ENCODE assay signal across 14 cellular contexts in the genomic region with DNA sequence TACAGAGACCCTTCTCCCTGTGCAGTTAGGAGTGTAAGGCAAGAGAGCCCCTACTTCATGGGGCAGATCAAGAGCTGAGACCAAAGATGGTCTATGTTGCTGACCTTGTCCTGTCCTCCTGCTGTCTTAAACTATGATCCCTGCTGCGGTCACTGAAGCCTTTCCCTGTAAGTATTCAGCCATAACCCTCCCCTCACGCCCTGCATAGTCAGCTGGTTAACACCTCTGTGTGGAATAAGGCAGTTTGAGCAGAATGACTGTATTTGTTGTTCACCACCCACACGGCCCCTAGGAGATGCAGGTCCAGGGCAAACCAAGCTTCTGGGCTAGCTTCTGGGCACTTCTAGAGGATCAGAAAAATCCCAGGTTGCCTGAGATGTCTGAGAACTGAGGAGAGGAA. TPM values are rescaled to one million over a fixed set of nuclear protein-coding genes. Genes with fewer than 3 reads are reported as not detected.
A peak's percentile ranks its signal among the peaks of the same experiment; 100 is the strongest.
DNase-seq lines count a peak whose midpoint lies in the region; ATAC-seq, FAIRE-seq and TF ChIP-seq lines count a peak whose summit lies in the region.
"Had no signal": no experiment of that assay in that cellular context is flagged by ENCODE, and none has a peak within 500 bp of the region (broad histone marks: within the 10 kb centered on the region; RNA-seq: fewer than 3 reads in every experiment).

No MANE protein-coding gene starts in this region.

- dilution Hi-C loops in IMR-90 (cut with HindIII; ENCODE audit: low sequenced_read_pairs, unreplicated experiment) = loop anchor here (25.0 kb wide), 1 partner anchor 138 kb away; no protein-coding TSS in a partner anchor

- no peak overlapping the region for H3K18ac ChIP-seq in IMR-90 (ENCODE audit: low read depth, low read length)

- H2BK5ac ChIP-seq in IMR-90 (ENCODE audit: low read depth, low read length, poor library complexity, severe bottlenecking) = no peak overlapping the region

- intact Hi-C loops in IMR-90 (cut with micrococcal nuclease) (loop anchor here (5.0 kb wide), 2 partner anchors 118 to 293 kb away; no protein-coding TSS in a partner anchor), psoas muscle (cut with DNase I) (loop anchor here in 1 of 2 donors (2.0 kb wide), 1 partner anchor 42 kb away; a partner anchor contains a TSS), left colon (cut with DNase I, micrococcal nuclease) (no loop called here)

- H3K9me3 ChIP-seq in A549 = no peaks in the 10 kb centered on the region
- no peaks in the 10 kb centered on the region for H3K9me3 ChIP-seq in IMR-90 (ENCODE audit: control insufficient read depth, insufficient read depth, low read length)
- no peaks in the 10 kb centered on the region for H3K9me3 ChIP-seq in esophagus (ENCODE audit: control insufficient read depth in 2 of 2, insufficient read depth in 1 of 2, low read depth in 1 of 2, low read length in 1 of 2)
- H3K9me3 ChIP-seq in psoas muscle = no peaks in the 10 kb centered on the region

- H3K79me1 ChIP-seq in IMR-90 (ENCODE audit: low read depth in 1 of 2, low read length in 2 of 2) = no peaks in the 10 kb centered on the region

- no peaks in the 10 kb centered on the region for H4K20me1 ChIP-seq in IMR-90 (ENCODE audit: insufficient read depth, low read length)

- no peak overlapping the region for H4K8ac ChIP-seq in IMR-90 (ENCODE audit: low read depth in 2 of 2, low read length in 2 of 2)

- H2BK15ac ChIP-seq in IMR-90 (ENCODE audit: low read depth, low read length) = no peak overlapping the region

- no peak for TF ChIP-seq CTCF in A549 (IDR thresholded peaks at IDR 0.05)
- no peak for TF ChIP-seq CTCF in IMR-90 (conservative IDR thresholded peaks at IDR 0.05; ENCODE audit: low read depth, low read length)
- TF ChIP-seq CTCF in psoas muscle (IDR thresholded peaks at IDR 0.05) = no peak

- H3K14ac ChIP-seq in IMR-90 (replicated peaks; ENCODE audit: low read depth, low read length) = no peak overlapping the region

- H3K9me1 ChIP-seq in IMR-90 (ENCODE audit: insufficient read depth, low read length) = peaks cover 9% of the 10 kb centered on the region

- H4K91ac ChIP-seq in IMR-90 (ENCODE audit: insufficient read depth, low read depth, low read length) = no peak overlapping the region

- H4K5ac ChIP-seq in IMR-90 (ENCODE audit: low read depth, low read length) = no peak overlapping the region

- no peak overlapping the region for H3K56ac ChIP-seq in IMR-90 (ENCODE audit: extremely low read depth, insufficient read depth, low read length)

- peaks cover 4% of the 10 kb centered on the region; the same call in 1 of the 2 replicates for H3K27me3 ChIP-seq in IMR-90 (ENCODE audit: control insufficient read depth, insufficient read depth, low read length)
- no peaks in the 10 kb centered on the region for H3K27me3 ChIP-seq in esophagus (ENCODE audit: control insufficient read depth in 1 of 2, insufficient read depth in 2 of 2, low read length in 2 of 2)
- H3K27me3 ChIP-seq in psoas muscle (ENCODE audit: insufficient read depth in 3 of 3, low read length in 2 of 3) = no peaks in the 10 kb centered on the region

- in situ Hi-C loops in IMR-90 (cut with MboI; ENCODE audit: low sequenced_read_pairs) = loop anchor here (5.0 kb wide), 1 partner anchor 138 kb away; no protein-coding TSS in a partner anchor

- H3K4me3 ChIP-seq in A549 (no peak overlapping the region), IMR-90 (ENCODE audit: insufficient read depth, low read depth, low read length) (no peak overlapping the region), esophagus (ENCODE audit: low read depth in 1 of 2, low read length in 2 of 2) (no peak overlapping the region), psoas muscle (no peak overlapping the region)

- POLR2A ChIA-PET in A549 (lab: Yijun Ruan, JAX) (interaction anchor here (1.3 kb wide), 1 partner anchor 43 kb away, joined by 3 read pairs; a partner anchor contains a TSS), IMR-90 (lab: Charles Lee; ENCODE audit: unreplicated experiment) (no interaction called here)

- H3K9ac ChIP-seq in IMR-90 (ENCODE audit: low read depth, low read length) = no peak overlapping the region

- peak overlapping the region; percentile 44; the same call in 1 of the 3 replicates for H3K4me2 ChIP-seq in A549
- H3K4me2 ChIP-seq in IMR-90 (ENCODE audit: low read depth, low read length) = no peak overlapping the region

- 75% methylated on average over 3 of the region's 3 CpGs for WGBS in A549 (ENCODE audit: missing lambda C conversion rate)
- WGBS in IMR-90 (ENCODE audit: extremely low coverage in 2 of 2, insufficient read length in 1 of 2), 2 experiments = no CpG with 5 or more reads among the region's 3 CpGs
- 56 to 65% methylated on average over 3 of the region's 3 CpGs for WGBS in esophagus, 2 donors
- WGBS in psoas muscle, 3 donors = 72 to 80% (median 77%) methylated on average over 3 of the region's 3 CpGs

- ATAC-seq in A549 = no peak
- no peak for ATAC-seq in IMR-90 (ENCODE audit: low read depth)
- no peak for ATAC-seq in psoas muscle
- ATAC-seq in left colon = no peak

- peak overlapping the region; percentile 68 for H2AFZ ChIP-seq in IMR-90 (replicated peaks; ENCODE audit: low read length, poor library complexity)

- no peak overlapping the region for H2AK9ac ChIP-seq in IMR-90 (replicated peaks; ENCODE audit: low read depth, low read length, poor library complexity)

- TF ChIP-seq RAD21 in A549 (conservative IDR thresholded peaks at IDR 0.05 in 1 of 2, IDR thresholded peaks at IDR 0.05 in 1 of 2) (no peak), IMR-90 (IDR thresholded peaks at IDR 0.05; ENCODE audit: low read length) (no peak)

- no peak for TF ChIP-seq EP300 in A549 (IDR thresholded peaks at IDR 0.05)

- BruUV-seq in IMR-90 (replicated peaks; lab: Mats Ljungman, UMichigan) = no TSS peak

- no peak overlapping the region for H2BK20ac ChIP-seq in IMR-90 (ENCODE audit: low read depth, low read length)

- no peak overlapping the region; the same call in 1 of the 2 replicates for H3K4ac ChIP-seq in IMR-90 (ENCODE audit: low read depth, low read length)

- H3K23ac ChIP-seq in IMR-90 (ENCODE audit: low read depth, low read length) = no peak overlapping the region; the same call in 1 of the 2 replicates

- peaks cover 30% of the 10 kb centered on the region for H3K4me1 ChIP-seq in A549
- H3K4me1 ChIP-seq in IMR-90 (ENCODE audit: control insufficient read depth, insufficient read depth, low read length) = peaks cover 5% of the 10 kb centered on the region
- peaks cover 6 to 29% of the 10 kb centered on the region in 2 donors for H3K4me1 ChIP-seq in esophagus (ENCODE audit: control insufficient read depth in 2 of 2, insufficient read depth in 2 of 2, low read length in 1 of 2)
- peaks cover 43% of the 10 kb centered on the region for H3K4me1 ChIP-seq in psoas muscle

- H2AK5ac ChIP-seq in IMR-90 (ENCODE audit: low read depth, low read length) = no peak overlapping the region

- H3K36me3 ChIP-seq in IMR-90 (ENCODE audit: control insufficient read depth, insufficient read depth, low read length) (no peaks in the 10 kb centered on the region), esophagus (ENCODE audit: control insufficient read depth in 2 of 2, insufficient read depth in 2 of 2, low read length in 1 of 2) (no peaks in the 10 kb centered on the region), psoas muscle (ENCODE audit: insufficient read depth in 1 of 2, low read depth in 1 of 2) (no peaks in the 10 kb centered on the region)

- DNase-seq in A549 (ENCODE audit: low read depth in 1 of 2, low spot score in 1 of 2) (no peak), IMR-90 (no peak), psoas muscle (no peak), GF-D8 (lab: John Stamatoyannopoulos, UW) (no peak), left colon (no peak), kidney glomerular epithelial cell (lab: John Stamatoyannopoulos, UW) (no peak), COR-L47 (lab: John Stamatoyannopoulos, UW) (no peak)
- DNase-seq: dermis blood vessel endothelial cell; EL; NCI-H446 treated with DMSO at 0.1 percent for 48 hours; stimulated activated CD4-positive, alpha-beta T cell treated with anti-CD3 and anti-CD28 coated beads, Interleukin-12 subunit alpha, Interleukin-12 subunit beta, amount 100 ng/mL, for 4 hours had no signal

- CTCF ChIA-PET in A549 (lab: Yijun Ruan, JAX) (interaction anchor here (0.7 to 14.4 kb wide), 2 partner anchors 139 to 215 kb away, joined by 3 to 181 read pairs; no protein-coding TSS in a partner anchor), IMR-90 (lab: Yijun Ruan, JAX) (no interaction called here)

- no peak for TF ChIP-seq POLR2A in A549 (IDR thresholded peaks at IDR 0.05; ENCODE audit: low read length)
- TF ChIP-seq POLR2A in IMR-90 (IDR thresholded peaks at IDR 0.05; ENCODE audit: low read depth, low read length) = no peak

- 0 out of 2 replicates have a peak overlapping the region, but pooled peaks have one; percentile 22 for H2BK120ac ChIP-seq in IMR-90 (ENCODE audit: low read depth, low read length)

- H3K27ac ChIP-seq in A549 (peak overlapping the region; percentile 41 to 55; a peak in 4 of 6 replicates), IMR-90 (ENCODE audit: insufficient read depth, low read length) (no peak overlapping the region), esophagus (ENCODE audit: low read depth in 2 of 2, low read length in 1 of 2) (peak overlapping the region; percentile 56 to 77), psoas muscle (peak overlapping the region; percentile 47)

- no peak for FAIRE-seq in A549 (lab: Jason Lieb, UNC)

RNA-seq across cellular contexts. Expression of a gene that starts 0.4 kb away (rescaled TPM):
- polyA plus RNA-seq in A549 (2011; rRNA removed) (2.1 and 3.1 TPM in 2 replicates), A549 (2017; fragmentation: RNase III; extraction: RNeasy Plus Mini Kit Qiagen cat#74134 plus additional on column Dnase treatment) (1.8 to 3.1 TPM (median 2.1 TPM) in 3 replicates), IMR-90 (2012; rRNA removed) (0.82 and 0.89 TPM in 2 replicates), esophagus (1 to 10 TPM; 2.2 to 2.3 TPM), psoas muscle (10 to 100 TPM in 1 of 3 donors, 1 to 10 TPM in 2; 4.0 to 14.7 (median 4.5) TPM)
- 1.6 TPM in 2 replicates for polyA plus RNA-seq in A549 (2012; cell fraction: cytosol; rRNA removed)
- polyA plus RNA-seq in A549 (2012; cell fraction: nucleus; rRNA removed) = 2.3 and 2.6 TPM in 2 replicates
- 1.7 and 1.8 TPM in 2 replicates for polyA minus RNA-seq in A549 (2011; rRNA and poly(A)+ RNA removed)
- total RNA-seq in IMR-90 (2012; rRNA removed) (0.18 TPM in 1 of 2 replicates, not detected in the other), psoas muscle (1 to 10 TPM; 1.2 to 5.0 (median 3.0) TPM), left colon (1,000 to 10,000 TPM; 1,260 to 2,050 TPM)
- 0.08 and 0.44 TPM in 2 replicates for polyA plus RNA-seq in IMR-90 (2012; cell fraction: cytosol; rRNA removed)
- 0.55 and 1.1 TPM in 2 replicates for polyA plus RNA-seq in IMR-90 (2012; cell fraction: nucleus; rRNA removed; ENCODE audit: low replicate concordance)
- total RNA-seq: natural killer cell treated with Interleukin-12 subunit alpha and Interleukin-12 subunit beta and Interleukin-15 and Interleukin-18, amount 100 ng/mL, for 72 hours had no signal
- polyA plus RNA-seq: CD14-positive monocyte had no signal

RNA-seq across cellular contexts. Expression of a gene that starts 1.0 kb away (rescaled TPM):
- polyA plus RNA-seq in A549 (2011; rRNA removed) (not detected in 2 replicates), A549 (2017; fragmentation: RNase III; extraction: RNeasy Plus Mini Kit Qiagen cat#74134 plus additional on column Dnase treatment) (not detected in 3 replicates), IMR-90 (2012; rRNA removed) (not detected in 2 replicates), esophagus (not detected), psoas muscle (not detected)
- polyA plus RNA-seq in A549 (2012; cell fraction: cytosol; rRNA removed) = not detected in 2 replicates
- not detected in 2 replicates for polyA plus RNA-seq in A549 (2012; cell fraction: nucleus; rRNA removed)
- polyA minus RNA-seq in A549 (2011; rRNA and poly(A)+ RNA removed) = not detected in 2 replicates
- total RNA-seq in IMR-90 (2012; rRNA removed) (not detected in 2 replicates), psoas muscle (not detected), left colon (not detected)
- not detected in 2 replicates for polyA plus RNA-seq in IMR-90 (2012; cell fraction: cytosol; rRNA removed)
- polyA plus RNA-seq in IMR-90 (2012; cell fraction: nucleus; rRNA removed; ENCODE audit: low replicate concordance) = not detected in 2 replicates
- total RNA-seq: dermis blood vessel endothelial cell; natural killer cell treated with Interleukin-12 subunit alpha and Interleukin-12 subunit beta and Interleukin-15 and Interleukin-18, amount 100 ng/mL, for 72 hours had no signal
- polyA plus RNA-seq: CD14-positive monocyte had no signal

RNA-seq across cellular contexts. Expression of a gene that starts 23.0 kb away (rescaled TPM):
- polyA plus RNA-seq in A549 (2011; rRNA removed) (33.5 and 39.5 TPM in 2 replicates), A549 (2017; fragmentation: RNase III; extraction: RNeasy Plus Mini Kit Qiagen cat#74134 plus additional on column Dnase treatment) (32.4 to 33.4 TPM (median 33.1 TPM) in 3 replicates), IMR-90 (2012; rRNA removed) (65.3 and 65.8 TPM in 2 replicates), esophagus (10 to 100 TPM; 17.1 to 17.2 TPM), psoas muscle (10 to 100 TPM; 63.1 to 89.5 (median 81.1) TPM)
- polyA plus RNA-seq in A549 (2012; cell fraction: cytosol; rRNA removed) = 44.3 and 53.4 TPM in 2 replicates
- 67.7 and 76.5 TPM in 2 replicates for polyA plus RNA-seq in A549 (2012; cell fraction: nucleus; rRNA removed)
- polyA minus RNA-seq in A549 (2011; rRNA and poly(A)+ RNA removed) = 51.7 and 54.5 TPM in 2 replicates
- total RNA-seq in IMR-90 (2012; rRNA removed) (45.3 and 54.8 TPM in 2 replicates), psoas muscle (100 to 1,000 TPM in 1 of 4 donors, 10 to 100 TPM in 3; 73.5 to 100 (median 87.6) TPM), left colon (10 to 100 TPM; 27.3 to 31.9 TPM)
- polyA plus RNA-seq in IMR-90 (2012; cell fraction: cytosol; rRNA removed) = 44.6 and 61.9 TPM in 2 replicates
- polyA plus RNA-seq in IMR-90 (2012; cell fraction: nucleus; rRNA removed; ENCODE audit: low replicate concordance) = 135 and 140 TPM in 2 replicates

RNA-seq across cellular contexts. Expression of a gene that starts 27.9 kb away (rescaled TPM):
- polyA plus RNA-seq in A549 (2011; rRNA removed) (not detected in 2 replicates), A549 (2017; fragmentation: RNase III; extraction: RNeasy Plus Mini Kit Qiagen cat#74134 plus additional on column Dnase treatment) (not detected in 3 replicates), IMR-90 (2012; rRNA removed) (2.5 and 2.9 TPM in 2 replicates), esophagus (1 to 10 TPM; 1.6 to 1.7 TPM), psoas muscle (1 to 10 TPM in 1 of 3 donors, under 1 TPM in 2; 0.25 to 1.6 (median 0.28) TPM)
- polyA plus RNA-seq in A549 (2012; cell fraction: cytosol; rRNA removed) = not detected in 2 replicates
- polyA plus RNA-seq in A549 (2012; cell fraction: nucleus; rRNA removed) = not detected in 2 replicates
- not detected in 2 replicates for polyA minus RNA-seq in A549 (2011; rRNA and poly(A)+ RNA removed)
- total RNA-seq in IMR-90 (2012; rRNA removed) (2.5 TPM in 2 replicates), psoas muscle (under 1 TPM; 0.29 to 0.77 (median 0.64) TPM), left colon (1 to 10 TPM; 1.1 to 1.5 TPM)
- polyA plus RNA-seq in IMR-90 (2012; cell fraction: cytosol; rRNA removed) = 2.5 and 4.7 TPM in 2 replicates
- 3.3 and 3.6 TPM in 2 replicates for polyA plus RNA-seq in IMR-90 (2012; cell fraction: nucleus; rRNA removed; ENCODE audit: low replicate concordance)
- total RNA-seq: natural killer cell treated with Interleukin-12 subunit alpha and Interleukin-12 subunit beta and Interleukin-15 and Interleukin-18, amount 100 ng/mL, for 72 hours had no signal
- polyA plus RNA-seq: CD14-positive monocyte had no signal

RNA-seq across cellular contexts. Expression of a gene that starts 42.8 kb away (rescaled TPM):
- polyA plus RNA-seq in A549 (2011; rRNA removed) = 1.6 and 2.2 TPM in 2 replicates
- polyA plus RNA-seq in A549 (2012; cell fraction: cytosol; rRNA removed) = 0.40 and 0.48 TPM in 2 replicates
- polyA plus RNA-seq in A549 (2012; cell fraction: nucleus; rRNA removed) = 0.42 and 0.73 TPM in 2 replicates
- polyA plus RNA-seq in A549 (2017; fragmentation: RNase III; extraction: RNeasy Plus Mini Kit Qiagen cat#74134 plus additional on column Dnase treatment) = 1.8 to 2.1 TPM (median 2.0 TPM) in 3 replicates
- 2.0 and 2.2 TPM in 2 replicates for polyA minus RNA-seq in A549 (2011; rRNA and poly(A)+ RNA removed)
- total RNA-seq in IMR-90 (2012; rRNA removed) = 9.9 and 14.7 TPM in 2 replicates
- 4.3 and 5.3 TPM in 2 replicates for polyA plus RNA-seq in IMR-90 (2012; rRNA removed)
- polyA plus RNA-seq in IMR-90 (2012; cell fraction: cytosol; rRNA removed) = 1.7 and 2.0 TPM in 2 replicates
- polyA plus RNA-seq in IMR-90 (2012; cell fraction: nucleus; rRNA removed; ENCODE audit: low replicate concordance) = 1.6 and 6.0 TPM in 2 replicates
- 1 to 10 TPM; 1.3 to 2.6 TPM for polyA plus RNA-seq in esophagus
- 10 to 100 TPM; 17.3 to 24.2 (median 21.2) TPM for total RNA-seq in psoas muscle
- polyA plus RNA-seq in psoas muscle = 10 to 100 TPM in 2 of 3 donors, 1 to 10 TPM in 1; 6.7 to 17.4 (median 16.7) TPM
- 1 to 10 TPM; 7.8 to 9.3 TPM for total RNA-seq in left colon
